Comparison of ENCODE assay signal across 8 cellular contexts in the genomic region with DNA sequence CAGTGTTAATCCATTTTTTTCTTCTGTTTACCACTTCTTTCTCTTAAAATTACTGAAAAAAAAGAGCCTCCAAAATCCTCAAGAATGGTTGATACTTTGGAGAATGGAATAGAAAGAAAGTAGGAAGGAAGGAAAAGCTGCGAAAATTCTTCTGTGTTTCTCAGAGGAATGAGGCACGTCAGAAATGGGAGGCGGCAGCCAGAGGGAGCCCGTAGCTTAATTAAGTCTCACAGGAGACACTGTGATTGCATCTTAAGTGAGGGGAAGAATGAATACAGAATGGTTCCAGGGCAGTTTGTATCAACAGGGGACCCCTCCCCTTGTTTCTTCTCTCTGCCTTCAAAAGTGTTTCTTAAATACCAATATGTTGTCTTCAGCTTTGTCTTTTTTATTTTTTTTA.
DNase-seq lines count a peak whose midpoint lies in the region; ATAC-seq and TF ChIP-seq lines count a peak whose summit lies in the region.

No MANE protein-coding gene starts in this region.

- DNase-seq in HFF-Myc (ENCODE audit: extremely low read depth, low read depth) (no peak), RWPE2 (ENCODE audit: low spot score) (no peak), iris pigment epithelial cell (ENCODE audit: low read depth) (peak; percentile 42), spleen (no peak), middle frontal gyrus (ENCODE audit: extremely low spot score, low spot score) (no peak)
- no peak for DNase-seq in effector memory CD4-positive, alpha-beta T cell

- H3K36me3 ChIP-seq in RWPE2 (ENCODE audit: low read depth) (no peaks in the 10 kb centered on the region), spleen (no peaks in the 10 kb centered on the region)
- H3K36me3 ChIP-seq in effector memory CD4-positive, alpha-beta T cell (ENCODE audit: control insufficient read depth, insufficient read depth, low read length) = no peaks in the 10 kb centered on the region

- 9 to 20% (median 14%) methylated on average over 4 of the region's 4 CpGs for WGBS in spleen, 5 donors

- H3K4me1 ChIP-seq in RWPE2 (ENCODE audit: insufficient read depth, poor library complexity, severe bottlenecking) (no peaks in the 10 kb centered on the region), spleen (no peaks in the 10 kb centered on the region)
- H3K4me1 ChIP-seq in effector memory CD4-positive, alpha-beta T cell (ENCODE audit: control insufficient read depth, insufficient read depth, low read length, poor library complexity, severe bottlenecking) = no peaks in the 10 kb centered on the region

- TF ChIP-seq CTCF in C4-2B (conservative IDR thresholded peaks at IDR 0.05) = peak; percentile 70
- TF ChIP-seq CTCF in HFF-Myc (IDR thresholded peaks at IDR 0.05; ENCODE audit: low read depth, low read length, missing control alignments) = peak; percentile 15
- peak; percentile 67 for TF ChIP-seq CTCF in RWPE2 (IDR thresholded peaks at IDR 0.05; ENCODE audit: poor library complexity, severe bottlenecking)
- TF ChIP-seq CTCF in spleen (IDR thresholded peaks at IDR 0.05 in 8 of 11, conservative IDR thresholded peaks at IDR 0.05 in 3 of 11) = no peak

- H3K27ac ChIP-seq in C4-2B (no peak overlapping the region), RWPE2 (ENCODE audit: poor library complexity, severe bottlenecking) (no peak overlapping the region), spleen (no peak overlapping the region)
- no peak overlapping the region for H3K27ac ChIP-seq in effector memory CD4-positive, alpha-beta T cell (ENCODE audit: insufficient read depth, low read length, poor library complexity, severe bottlenecking)

- H3K4me3 ChIP-seq in HFF-Myc (replicated peaks; ENCODE audit: low read depth, low read length) (no peak overlapping the region), RWPE2 (ENCODE audit: severe bottlenecking) (no peak overlapping the region), spleen (no peak overlapping the region)
- H3K4me3 ChIP-seq in effector memory CD4-positive, alpha-beta T cell (ENCODE audit: insufficient read depth, low read depth, low read length, poor library complexity, severe bottlenecking) = no peak overlapping the region

- ATAC-seq in RWPE2 (ENCODE audit: low read depth) (peak; percentile 66; the same call in 2 of the 3 replicates), GM21515 (IDR thresholded peaks at IDR 0.05; ENCODE audit: unreplicated experiment) (no peak)

- intact Hi-C loops in spleen (cut with DNase I; ENCODE audit: low total_unique reads) = no loop called here

- no peak for TF ChIP-seq POLR2A in spleen (IDR thresholded peaks at IDR 0.05)

- H3K9me3 ChIP-seq in RWPE2 (ENCODE audit: severe bottlenecking) (no peaks in the 10 kb centered on the region), spleen (no peaks in the 10 kb centered on the region)
- H3K9me3 ChIP-seq in effector memory CD4-positive, alpha-beta T cell (ENCODE audit: control insufficient read depth, low read length) = no peaks in the 10 kb centered on the region

- H3K27me3 ChIP-seq in RWPE2 (ENCODE audit: insufficient read depth, poor library complexity, severe bottlenecking) (no peaks in the 10 kb centered on the region), spleen (replicated peaks in 1 of 7) (no peaks in the 10 kb centered on the region)
- H3K27me3 ChIP-seq in effector memory CD4-positive, alpha-beta T cell (replicated peaks; ENCODE audit: control insufficient read depth, insufficient read depth, low read length, poor library complexity, severe bottlenecking) = no peaks in the 10 kb centered on the region

Comparison
In these comparisons a context has a peak if more than half of its experiments do, and no peak if none do; other contexts are left out.
1. CTCF ChIP-seq: peak in C4-2B (single experiment), HFF-Myc (single experiment) and RWPE2 (single experiment); none in spleen (0 of 11).